ENCODE assay signal across 22 cellular contexts in the genomic region with DNA sequence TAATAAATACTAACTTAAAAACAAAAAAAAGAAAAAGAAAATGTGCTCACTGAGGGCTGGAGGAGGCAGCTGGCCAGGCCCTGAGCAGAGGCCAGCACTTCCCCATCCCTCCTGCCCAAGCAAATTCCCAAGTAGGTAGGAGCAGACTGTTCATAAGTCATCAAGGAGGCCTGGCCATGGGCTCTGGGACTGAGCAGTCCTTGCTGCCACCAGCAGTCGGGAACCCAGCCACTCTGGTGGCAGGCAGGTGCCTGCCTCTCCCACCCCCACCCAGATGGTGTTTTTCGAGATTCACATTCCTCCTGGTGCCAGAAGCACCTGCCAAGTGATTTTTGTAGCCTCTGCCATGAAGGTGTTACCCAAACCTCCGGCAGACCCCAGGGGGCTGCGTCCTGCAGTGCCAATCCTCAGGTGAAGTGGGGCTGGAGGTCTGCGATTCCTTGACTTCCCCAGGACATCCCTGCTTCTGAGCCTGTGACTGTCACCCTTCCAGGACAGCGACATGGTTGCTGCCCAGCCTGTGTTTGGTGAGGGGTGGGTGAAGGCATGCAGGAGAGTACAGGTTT.
A peak's percentile ranks its signal among the peaks of the same experiment; 100 is the strongest.
DNase-seq lines count a peak whose midpoint lies in the region; ATAC-seq and TF ChIP-seq lines count a peak whose summit lies in the region.
"Had no signal": no experiment of that assay in that cellular context is flagged by ENCODE, and none has a peak within 500 bp of the region (broad histone marks: within the 10 kb centered on the region; RNA-seq: fewer than 3 reads in every experiment).

No MANE protein-coding gene starts in this region.

- WGBS in thyroid gland, 2 donors = 68 to 81% methylated on average over 3 to 4 of the region's 6 CpGs
- WGBS in stomach, 5 donors = 72 to 82% (median 81%) methylated on average over 5 to 6 of the region's 6 CpGs

- TF ChIP-seq POLR2A in thyroid gland (IDR thresholded peaks at IDR 0.05) (no peak), stomach (IDR thresholded peaks at IDR 0.05) (no peak)

- TF ChIP-seq EP300 in stomach (IDR thresholded peaks at IDR 0.05) = no peak

- peaks cover 7% of the 10 kb centered on the region for H3K36me3 Mint-ChIP-seq in nephron (ENCODE audit: low read depth)
- H3K36me3 Mint-ChIP-seq: activated naive CD4-positive, alpha-beta T cell treated with anti-CD3 and anti-CD28 coated beads, Interleukin-2, amount 50 U/mL, for 72 hours had no signal

- intact Hi-C loops in thyroid gland (cut with DNase I) (no loop called here), stomach (cut with DNase I; ENCODE audit: low total_unique reads) (no loop called here)

- H3K4me3 Mint-ChIP-seq in nephron = peak overlapping the region in 1 of 3 experiments; percentile 34
- H3K4me3 Mint-ChIP-seq: activated CD8-positive, alpha-beta T cell treated with anti-CD3 and anti-CD28 coated beads for 36 hours; T-helper 1 cell treated with Interleukin-12 subunit alpha and Interleukin-12 subunit beta and Interleukin-4 antibody, amounts not matched to agents 30 μg/mL and 1 μg/mL, for 36 hours had no signal

- H3K27ac ChIP-seq in thyroid gland (no peak overlapping the region), stomach (no peak overlapping the region)
- H3K27ac ChIP-seq: uterus had no signal

- H3K27me3 ChIP-seq in thyroid gland = no peaks in the 10 kb centered on the region
- H3K27me3 ChIP-seq in stomach = no peaks in the 10 kb centered on the region
- H3K27me3 ChIP-seq: left lung, MG63, uterus had no signal

- H3K9me3 ChIP-seq in thyroid gland (no peaks in the 10 kb centered on the region), stomach (peaks cover 0 to 9% (median 2%) of the 10 kb centered on the region in 4 donors)
- H3K9me3 ChIP-seq: MG63, SK-N-SH, uterus had no signal

- DNase-seq in NCI-H2107 treated with DMSO at 0.1 percent for 48 hours (lab: John Stamatoyannopoulos, UW; ENCODE audit: unreplicated experiment) = peak; percentile 56
- no peak for DNase-seq in NCI-H2107 (lab: John Stamatoyannopoulos, UW)
- DNase-seq in cerebellar cortex (ENCODE audit: low spot score) = peak; percentile 74
- DNase-seq in thyroid gland = peak; percentile 34 to 48
- DNase-seq in RPMI8226 = no peak
- DNase-seq in stomach = no peak
- DNase-seq: 8988T; activated CD4-positive, alpha-beta T cell treated with anti-CD3 and anti-CD28 coated beads for 1 hour; activated CD8-positive, alpha-beta T cell treated with anti-CD3 and anti-CD28 coated beads for 36 hours; EL; KBM-7; left lung; MG63; NCI-H2029 treated with DMSO at 0.1 percent for 48 hours; NCI-H82; SK-N-SH; uterus had no signal

- H3K4me1 ChIP-seq in thyroid gland (peaks cover 2 to 52% of the 10 kb centered on the region in 2 donors), stomach (peaks cover 8 to 32% (median 20%) of the 10 kb centered on the region in 4 donors)

- H3K4me1 Mint-ChIP-seq in nephron = peaks cover 54% of the 10 kb centered on the region

- H3K36me3 ChIP-seq in thyroid gland (no peaks in the 10 kb centered on the region), stomach (no peaks in the 10 kb centered on the region)
- H3K36me3 ChIP-seq: left lung, uterus had no signal

- H3K27ac Mint-ChIP-seq in nephron = peak overlapping the region; percentile 69 to 87 (median 86)
- H3K27ac Mint-ChIP-seq: activated CD8-positive, alpha-beta T cell treated with anti-CD3 and anti-CD28 coated beads for 36 hours; activated naive CD4-positive, alpha-beta T cell treated with anti-CD3 and anti-CD28 coated beads, Interleukin-2, amount 50 U/mL, for 72 hours; T-helper 1 cell treated with Interleukin-12 subunit alpha and Interleukin-12 subunit beta and Interleukin-4 antibody, amounts not matched to agents 30 μg/mL and 1 μg/mL, for 36 hours had no signal

- ATAC-seq in HG02610 (IDR thresholded peaks at IDR 0.05; ENCODE audit: unreplicated experiment) = no peak
- ATAC-seq: activated CD8-positive, alpha-beta T cell treated with anti-CD3 and anti-CD28 coated beads for 36 hours; activated naive CD4-positive, alpha-beta T cell treated with anti-CD3 and anti-CD28 coated beads, Interleukin-2, amount 50 U/mL, for 72 hours; left lung had no signal

- no peak overlapping the region for H3K4me3 ChIP-seq in thyroid gland (replicated peaks in 1 of 3)
- no peak overlapping the region for H3K4me3 ChIP-seq in stomach
- H3K4me3 ChIP-seq: left lung, MG63, smooth muscle cell, uterus had no signal

- TF ChIP-seq CTCF in nephron (IDR thresholded peaks at IDR 0.05; ENCODE audit: unreplicated experiment in 3 of 3) = no peak
- TF ChIP-seq CTCF in thyroid gland (IDR thresholded peaks at IDR 0.05) = peak in 3 of 6 experiments; percentile 6 to 17 (median 16)
- no peak for TF ChIP-seq CTCF in stomach (IDR thresholded peaks at IDR 0.05)

- H3K9me3 Mint-ChIP-seq in nephron = no peaks in the 10 kb centered on the region
- H3K9me3 Mint-ChIP-seq: activated CD8-positive, alpha-beta T cell treated with anti-CD3 and anti-CD28 coated beads for 36 hours; activated naive CD4-positive, alpha-beta T cell treated with anti-CD3 and anti-CD28 coated beads, Interleukin-2, amount 50 U/mL, for 72 hours; T-helper 1 cell treated with Interleukin-12 subunit alpha and Interleukin-12 subunit beta and Interleukin-4 antibody, amounts not matched to agents 30 μg/mL and 1 μg/mL, for 36 hours had no signal

- no peaks in the 10 kb centered on the region for H3K27me3 Mint-ChIP-seq in nephron (ENCODE audit: low read depth)
- H3K27me3 Mint-ChIP-seq: activated CD8-positive, alpha-beta T cell treated with anti-CD3 and anti-CD28 coated beads for 36 hours had no signal

Comparison
In these comparisons a context has a peak if more than half of its experiments do, and no peak if none do; other contexts are left out.
1. DNase-seq: peak in NCI-H2107 treated with DMSO at 0.1 percent for 48 hours (single experiment), cerebellar cortex (single experiment) and thyroid gland (2 of 2); none in NCI-H2107 (single experiment), RPMI8226 (single experiment) and stomach (single experiment).